Comparison of ENCODE assay signal across 36 cellular contexts in the genomic region with DNA sequence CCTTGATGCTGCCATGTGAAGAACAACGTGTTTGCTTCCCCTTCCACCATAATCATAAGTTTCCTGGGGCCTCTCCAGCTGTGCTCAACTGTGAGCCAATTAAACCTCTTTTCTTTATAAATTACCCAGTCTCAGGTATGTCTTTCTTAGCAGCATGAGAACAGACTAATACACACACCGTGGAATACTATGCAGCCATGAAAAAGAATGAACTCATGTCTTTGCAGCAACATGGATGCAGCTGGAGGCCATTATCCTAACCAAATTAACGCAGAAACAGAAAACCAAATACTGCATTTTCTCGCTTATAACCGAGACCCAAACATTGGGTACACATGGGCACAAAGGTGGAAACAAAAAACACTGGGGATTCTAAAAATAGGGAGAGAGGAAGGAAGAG.
"Had no signal": no experiment of that assay in that cellular context is flagged by ENCODE, and none has a peak within 500 bp of the region (broad histone marks: within the 10 kb centered on the region; RNA-seq: fewer than 3 reads in every experiment).

No MANE protein-coding gene starts in this region.

- H3K36me3 ChIP-seq: MG63 had no signal

- H3K4me3 ChIP-seq: MG63 had no signal

- DNase-seq: Karpas-422, Kasumi-1, MG63, MM.1S, MV-4-11, NCI-H1048, NCI-H1092, NCI-H1092 treated with DMSO at 0.1 percent for 48 hours, NCI-H1105, NCI-H1105 treated with DMSO at 0.1 percent for 48 hours, NCI-H1417, NCI-H1417 treated with DMSO at 0.1 percent for 48 hours, NCI-H1436, NCI-H1436 treated with DMSO at 0.1 percent for 48 hours, NCI-H146, NCI-H1694, NCI-H1694 treated with DMSO at 0.1 percent for 48 hours, NCI-H187, NCI-H187 treated with DMSO at 0.1 percent for 48 hours, NCI-H1930, NCI-H2029, NCI-H2029 treated with DMSO at 0.1 percent for 48 hours, NCI-H2081, NCI-H2081 treated with DMSO at 0.1 percent for 48 hours, NCI-H2107, NCI-H2171, NCI-H2171 treated with DMSO at 0.1 percent for 48 hours, NCI-H2227 treated with DMSO at 0.1 percent for 48 hours, NCI-H226, NCI-H345, NCI-H446, NCI-H446 treated with DMSO at 0.1 percent for 48 hours, NCI-H510A, NCI-H510A treated with DMSO at 0.1 percent for 48 hours, NCI-H524, NCI-H524 treated with DMSO at 0.1 percent for 48 hours had no signal

- H3K27me3 ChIP-seq: MG63 had no signal
